10 cellular contexts compared by ENCODE assay signal in genomic region chr14:84767434-84767833, GRCh38.
"Had no signal": no experiment of that assay in that cellular context is flagged by ENCODE, and none has a peak within 500 bp of the region (broad histone marks: within the 10 kb centered on the region; RNA-seq: fewer than 3 reads in every experiment).

No MANE protein-coding gene starts in this region.

- ATAC-seq: HCT116 had no signal

- H3K9me3 ChIP-seq: HAP-1 had no signal

- DNase-seq: GM23248, GOT3, H7, HFFc6, IMR-90, KBM-7 had no signal

- H2AFZ ChIP-seq: GM23248 had no signal

- H3K9ac ChIP-seq: GM23248, KMS-11 had no signal

- H3K36me3 ChIP-seq: HAP-1 had no signal

- H3K4me3 ChIP-seq: GM23248, HAP-1 had no signal

- H3K27ac ChIP-seq: GM23248, HL-60, KMS-11 had no signal

- H3K4me2 ChIP-seq: KMS-11 had no signal

- H3K4me1 ChIP-seq: HAP-1 had no signal
